Comparison of ENCODE assay signal across 8 cellular contexts in genomic region chr2:96895709-96896651, GRCh38. TPM values are rescaled to one million over a fixed set of nuclear protein-coding genes. Genes with fewer than 3 reads are reported as not detected.
DNase-seq lines count a peak whose midpoint lies in the region; ATAC-seq and TF ChIP-seq lines count a peak whose summit lies in the region.

No MANE protein-coding gene starts in this region.

- H3K9me3 ChIP-seq in BLaER1 treated with 17β-estradiol and CSF1 and Interleukin-3, amounts not matched to agents 10 nM and 100 nM (replicated peaks in 1 of 11), result no peaks in the 10 kb centered on the region
- no peaks in the 10 kb centered on the region for H3K9me3 ChIP-seq in lower lobe of right lung

- DNase-seq in WTC11 (ENCODE audit: low spot score), result no peak
- DNase-seq in lower lobe of right lung, result no peak
- DNase-seq in NCI-H1048 (lab: John Stamatoyannopoulos, UW), result no peak
- no peak for DNase-seq in immature natural killer cell

- peak overlapping the region in 3 of 11 experiments; percentile 23 to 26 (median 24); a peak in 1 of 22 replicates for H3K9ac ChIP-seq in BLaER1 treated with 17β-estradiol and CSF1 and Interleukin-3, amounts not matched to agents 10 nM and 100 nM
- H3K9ac ChIP-seq in KMS-11, result no peak overlapping the region

- H2AFZ ChIP-seq in KMS-11 (ENCODE audit: low read depth), result peak overlapping the region; percentile 17; the same call in 1 of the 2 replicates

- H3K4me1 Mint-ChIP-seq in WTC11, result peaks cover 28% of the 10 kb centered on the region
- H3K4me1 Mint-ChIP-seq in stimulated activated memory B cell treated with anti-CD40 and anti-IgM and Interleukin-4, amounts not matched to agents 10 μg/mL and 1 μg/mL and 100 μg/mL, for 72 hours, result peaks cover 13% of the 10 kb centered on the region
- H3K4me1 Mint-ChIP-seq in immature natural killer cell, result peaks cover 29 to 39% of the 10 kb centered on the region in 2 donors

- H3K4me2 ChIP-seq in BLaER1 treated with 17β-estradiol and CSF1 and Interleukin-3, amounts not matched to agents 10 nM and 100 nM, result peak overlapping the region in 8 of 11 experiments; percentile 35 to 66 (median 58); a peak in 15 of 22 replicates
- H3K4me2 ChIP-seq in KMS-11, result peak overlapping the region; percentile 1; the same call in 1 of the 2 replicates

- POLR2A ChIA-PET in WTC11 (lab: Charles Lee), result no interaction called here

- peak overlapping the region in 3 of 11 experiments; percentile 6 to 34 (median 17); a peak in 4 of 22 replicates for H3K27ac ChIP-seq in BLaER1 treated with 17β-estradiol and CSF1 and Interleukin-3, amounts not matched to agents 10 nM and 100 nM
- no peak overlapping the region for H3K27ac ChIP-seq in KMS-11
- no peak overlapping the region for H3K27ac ChIP-seq in lower lobe of right lung

- H3K79me2 ChIP-seq in KMS-11 (ENCODE audit: insufficient read depth, low read depth), result no peaks in the 10 kb centered on the region

- peaks cover 0 to 24% (median 0%) of the 10 kb centered on the region in 11 experiments; a peak in 2 of 22 replicates for H4K20me1 ChIP-seq in BLaER1 treated with 17β-estradiol and CSF1 and Interleukin-3, amounts not matched to agents 10 nM and 100 nM
- no peaks in the 10 kb centered on the region for H4K20me1 ChIP-seq in KMS-11 (ENCODE audit: insufficient read depth)

- no peaks in the 10 kb centered on the region for H3K36me3 ChIP-seq in BLaER1 treated with 17β-estradiol and CSF1 and Interleukin-3, amounts not matched to agents 10 nM and 100 nM
- H3K36me3 ChIP-seq in KMS-11 (ENCODE audit: insufficient read depth) (no peaks in the 10 kb centered on the region), lower lobe of right lung (no peaks in the 10 kb centered on the region)

- intact Hi-C loops in lower lobe of right lung (cut with DNase I), result no loop called here

- H3K36me3 Mint-ChIP-seq in WTC11 (no peaks in the 10 kb centered on the region), immature natural killer cell (no peaks in the 10 kb centered on the region)
- H3K36me3 Mint-ChIP-seq in stimulated activated memory B cell treated with anti-CD40 and anti-IgM and Interleukin-4, amounts not matched to agents 10 μg/mL and 1 μg/mL and 100 μg/mL, for 72 hours, result no peaks in the 10 kb centered on the region

- peaks cover 32 to 84% (median 76%) of the 10 kb centered on the region in 10 experiments for H3K4me1 ChIP-seq in BLaER1 treated with 17β-estradiol and CSF1 and Interleukin-3, amounts not matched to agents 10 nM and 100 nM
- H3K4me1 ChIP-seq in KMS-11 (ENCODE audit: low read depth, poor library complexity, severe bottlenecking), result peaks cover 13% of the 10 kb centered on the region
- H3K4me1 ChIP-seq in lower lobe of right lung, result peaks cover 36% of the 10 kb centered on the region

- no peaks in the 10 kb centered on the region for H3K9me3 Mint-ChIP-seq in WTC11
- H3K9me3 Mint-ChIP-seq in stimulated activated memory B cell treated with anti-CD40 and anti-IgM and Interleukin-4, amounts not matched to agents 10 μg/mL and 1 μg/mL and 100 μg/mL, for 72 hours, result no peaks in the 10 kb centered on the region
- H3K9me3 Mint-ChIP-seq in immature natural killer cell, result no peaks in the 10 kb centered on the region

- no peak overlapping the region for H3K27ac Mint-ChIP-seq in WTC11
- H3K27ac Mint-ChIP-seq in stimulated activated memory B cell treated with anti-CD40 and anti-IgM and Interleukin-4, amounts not matched to agents 10 μg/mL and 1 μg/mL and 100 μg/mL, for 72 hours, result no peak overlapping the region
- H3K27ac Mint-ChIP-seq in immature natural killer cell, result peak overlapping the region in 3 of 6 donors; percentile 37 to 88 (median 64)

- no peaks in the 10 kb centered on the region; the same call in 1 of the 2 replicates for H3K27me3 Mint-ChIP-seq in WTC11 (ENCODE audit: low read depth)
- no peaks in the 10 kb centered on the region for H3K27me3 Mint-ChIP-seq in stimulated activated memory B cell treated with anti-CD40 and anti-IgM and Interleukin-4, amounts not matched to agents 10 μg/mL and 1 μg/mL and 100 μg/mL, for 72 hours
- peaks cover 0 to 8% (median 6%) of the 10 kb centered on the region in 3 donors for H3K27me3 Mint-ChIP-seq in immature natural killer cell (ENCODE audit: low read depth in 3 of 3)

- CTCF ChIA-PET in WTC11 (lab: Charles Lee), result interaction anchor here (0.6 to 2.2 kb wide), 7 partner anchors 11 to 59 kb away, joined by 3 to 13 read pairs (median 5); partner anchors contain the start of gene ANKRD39

- ATAC-seq in WTC11 (peak; percentile 20), lower lobe of right lung (peak; percentile 44 to 54), GM18502 (IDR thresholded peaks at IDR 0.05; ENCODE audit: poor library complexity, unreplicated experiment) (no peak)
- no peak for ATAC-seq in stimulated activated memory B cell treated with anti-CD40 and anti-IgM and Interleukin-4, amounts not matched to agents 10 μg/mL and 1 μg/mL and 100 μg/mL, for 72 hours

- H3K4me3 Mint-ChIP-seq in WTC11 (no peak overlapping the region), immature natural killer cell (no peak overlapping the region)
- no peak overlapping the region for H3K4me3 Mint-ChIP-seq in stimulated activated memory B cell treated with anti-CD40 and anti-IgM and Interleukin-4, amounts not matched to agents 10 μg/mL and 1 μg/mL and 100 μg/mL, for 72 hours

- H3K27me3 ChIP-seq in BLaER1 treated with 17β-estradiol and CSF1 and Interleukin-3, amounts not matched to agents 10 nM and 100 nM, result peaks cover 0 to 21% (median 0%) of the 10 kb centered on the region in 11 experiments; a peak in 4 of 22 replicates
- no peaks in the 10 kb centered on the region for H3K27me3 ChIP-seq in KMS-11 (ENCODE audit: insufficient read depth, low read depth)
- H3K27me3 ChIP-seq in lower lobe of right lung (ENCODE audit: low read depth), result no peaks in the 10 kb centered on the region

- no peak overlapping the region for H3K4me3 ChIP-seq in BLaER1 treated with 17β-estradiol and CSF1 and Interleukin-3, amounts not matched to agents 10 nM and 100 nM
- H3K4me3 ChIP-seq in KMS-11 (IDR thresholded peaks at IDR 0.05; ENCODE audit: insufficient read depth, low read depth, low read length), result no peak overlapping the region
- H3K4me3 ChIP-seq in lower lobe of right lung, result no peak overlapping the region

- TF ChIP-seq CTCF in KMS-11 (conservative IDR thresholded peaks at IDR 0.05; ENCODE audit: low read depth, low read length), result no peak
- TF ChIP-seq CTCF in WTC11 (IDR thresholded peaks at IDR 0.05), result no peak
- TF ChIP-seq CTCF in lower lobe of right lung (IDR thresholded peaks at IDR 0.05), result no peak

TF ChIP-seq in WTC11, 78 proteins besides CTCF, POLR2A, EP300 and RAD21 (continues in another document):
- TF ChIP-seq ZSCAN18 (CRISPR knock-in tag; IDR thresholded peaks at IDR 0.05) (no peak), FOXK1 (CRISPR knock-in tag; IDR thresholded peaks at IDR 0.05) (no peak), JUN (CRISPR knock-in tag; IDR thresholded peaks at IDR 0.05) (no peak), ZBTB21 (CRISPR knock-in tag; IDR thresholded peaks at IDR 0.05; ENCODE audit: borderline replicate concordance) (no peak), ZNF263 (CRISPR knock-in tag; IDR thresholded peaks at IDR 0.05; ENCODE audit: low read depth) (no peak), ETV6 (CRISPR knock-in tag; IDR thresholded peaks at IDR 0.05) (no peak), EMX1 (CRISPR knock-in tag; IDR thresholded peaks at IDR 0.05) (no peak)
- TF ChIP-seq, protein P1, sequence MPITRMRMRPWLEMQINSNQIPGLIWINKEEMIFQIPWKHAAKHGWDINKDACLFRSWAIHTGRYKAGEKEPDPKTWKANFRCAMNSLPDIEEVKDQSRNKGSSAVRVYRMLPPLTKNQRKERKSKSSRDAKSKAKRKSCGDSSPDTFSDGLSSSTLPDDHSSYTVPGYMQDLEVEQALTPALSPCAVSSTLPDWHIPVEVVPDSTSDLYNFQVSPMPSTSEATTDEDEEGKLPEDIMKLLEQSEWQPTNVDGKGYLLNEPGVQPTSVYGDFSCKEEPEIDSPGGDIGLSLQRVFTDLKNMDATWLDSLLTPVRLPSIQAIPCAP (CRISPR knock-in tag; IDR thresholded peaks at IDR 0.05), result no peak
- TF ChIP-seq, protein P2, sequence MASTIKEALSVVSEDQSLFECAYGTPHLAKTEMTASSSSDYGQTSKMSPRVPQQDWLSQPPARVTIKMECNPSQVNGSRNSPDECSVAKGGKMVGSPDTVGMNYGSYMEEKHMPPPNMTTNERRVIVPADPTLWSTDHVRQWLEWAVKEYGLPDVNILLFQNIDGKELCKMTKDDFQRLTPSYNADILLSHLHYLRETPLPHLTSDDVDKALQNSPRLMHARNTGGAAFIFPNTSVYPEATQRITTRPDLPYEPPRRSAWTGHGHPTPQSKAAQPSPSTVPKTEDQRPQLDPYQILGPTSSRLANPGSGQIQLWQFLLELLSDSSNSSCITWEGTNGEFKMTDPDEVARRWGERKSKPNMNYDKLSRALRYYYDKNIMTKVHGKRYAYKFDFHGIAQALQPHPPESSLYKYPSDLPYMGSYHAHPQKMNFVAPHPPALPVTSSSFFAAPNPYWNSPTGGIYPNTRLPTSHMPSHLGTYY (CRISPR knock-in tag; IDR thresholded peaks at IDR 0.05), result no peak
- TF ChIP-seq, protein P3, sequence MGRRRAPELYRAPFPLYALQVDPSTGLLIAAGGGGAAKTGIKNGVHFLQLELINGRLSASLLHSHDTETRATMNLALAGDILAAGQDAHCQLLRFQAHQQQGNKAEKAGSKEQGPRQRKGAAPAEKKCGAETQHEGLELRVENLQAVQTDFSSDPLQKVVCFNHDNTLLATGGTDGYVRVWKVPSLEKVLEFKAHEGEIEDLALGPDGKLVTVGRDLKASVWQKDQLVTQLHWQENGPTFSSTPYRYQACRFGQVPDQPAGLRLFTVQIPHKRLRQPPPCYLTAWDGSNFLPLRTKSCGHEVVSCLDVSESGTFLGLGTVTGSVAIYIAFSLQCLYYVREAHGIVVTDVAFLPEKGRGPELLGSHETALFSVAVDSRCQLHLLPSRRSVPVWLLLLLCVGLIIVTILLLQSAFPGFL (CRISPR knock-in tag; IDR thresholded peaks at IDR 0.05; ENCODE audit: borderline replicate concordance), result no peak

RNA-seq across cellular contexts. Expression of gene SEMA4C, which starts 26.1 kb away (rescaled TPM):
- 80.0 to 81.6 TPM (median 80.4 TPM) in 3 replicates for total RNA-seq in WTC11 (2021)
- 24.3 TPM for total RNA-seq in lower lobe of right lung
- 10 to 100 TPM in 1 of 3 donors, 1 to 10 TPM in 2; 3.1 to 11.5 (median 4.8) TPM for polyA plus RNA-seq in immature natural killer cell

RNA-seq across cellular contexts. Expression of gene ANKRD39, which starts 38.2 kb away (rescaled TPM):
- total RNA-seq in WTC11 (2021), result 16.2 to 17.9 TPM (median 17.0 TPM) in 3 replicates
- 9.4 TPM for total RNA-seq in lower lobe of right lung
- polyA plus RNA-seq in immature natural killer cell, result 10 to 100 TPM; 27.0 to 68.3 (median 41.2) TPM

RNA-seq across cellular contexts. Expression of gene ANKRD23, which starts 52.2 kb away (rescaled TPM):
- total RNA-seq in WTC11 (2021) (2.5 to 4.1 TPM (median 3.2 TPM) in 3 replicates), lower lobe of right lung (3.5 TPM)
- polyA plus RNA-seq in immature natural killer cell, result 1 to 10 TPM in 1 of 3 donors, not detected in 2; 1.3 TPM

Comparison
In these comparisons a context has a peak if more than half of its experiments do, and no peak if none do; other contexts are left out.
1. ATAC-seq: peak in WTC11 (single experiment) and lower lobe of right lung (2 of 2); none in stimulated activated memory B cell treated with anti-CD40 and anti-IgM and Interleukin-4, amounts not matched to agents 10 μg/mL and 1 μg/mL and 100 μg/mL, for 72 hours (single experiment) and GM18502 (single experiment).